Comparison of ENCODE assay signal across 8 cellular contexts in genomic region chr3:4426782-4427344, GRCh38. TPM values are rescaled to one million over a fixed set of nuclear protein-coding genes. Genes with fewer than 3 reads are reported as not detected.
DNase-seq lines count a peak whose midpoint lies in the region; FAIRE-seq and TF ChIP-seq lines count a peak whose summit lies in the region.
"Had no signal": no experiment of that assay in that cellular context is flagged by ENCODE, and none has a peak within 500 bp of the region (broad histone marks: within the 10 kb centered on the region; RNA-seq: fewer than 3 reads in every experiment).

No MANE protein-coding gene starts in this region.

- H3K27me3 Mint-ChIP-seq in activated CD4-positive, alpha-beta T cell treated with anti-CD3 and anti-CD28 coated beads, Interleukin-2, amount 10 ng/mL, durations not matched to agents 24 days and 14 days = no peaks in the 10 kb centered on the region

- TF ChIP-seq CTCF in NB4 (IDR thresholded peaks at IDR 0.05; ENCODE audit: low read depth, low read length) (no peak), spleen (IDR thresholded peaks at IDR 0.05 in 8 of 11, conservative IDR thresholded peaks at IDR 0.05 in 3 of 11) (no peak)

- no peak for DNase-seq in GM18507 (ENCODE audit: extremely low spot score, insufficient read length, low read depth)
- DNase-seq in HAP-1 (ENCODE audit: low spot score in 2 of 2) = peak; percentile 42 to 51
- DNase-seq in NB4 (ENCODE audit: low read depth) = peak; percentile 86
- peak; percentile 81 for DNase-seq in fibroblast of the conjunctiva (ENCODE audit: low read depth)
- DNase-seq in activated CD4-positive, alpha-beta T cell treated with anti-CD3 and anti-CD28 coated beads, Interleukin-2, amount 10 ng/mL, durations not matched to agents 24 days and 14 days = no peak
- no peak for DNase-seq in T-helper 2 cell
- no peak for DNase-seq in spleen
- DNase-seq: right lobe of liver had no signal

- peak; percentile 65 for FAIRE-seq in GM18507 (lab: Jason Lieb, UNC)

- H3K36me3 ChIP-seq in HAP-1 (replicated peaks) = no peaks in the 10 kb centered on the region
- peaks cover 0 to 18% (median 0%) of the 10 kb centered on the region in 6 donors for H3K36me3 ChIP-seq in spleen
- H3K36me3 ChIP-seq: right lobe of liver had no signal

- H3K4me3 Mint-ChIP-seq in activated CD4-positive, alpha-beta T cell treated with anti-CD3 and anti-CD28 coated beads, Interleukin-2, amount 10 ng/mL, durations not matched to agents 24 days and 14 days = no peak overlapping the region

- H3K9me3 ChIP-seq in HAP-1 (no peaks in the 10 kb centered on the region), spleen (peaks cover 0 to 9% (median 6%) of the 10 kb centered on the region in 8 donors)
- H3K9me3 ChIP-seq: right lobe of liver had no signal

- peaks cover 11% of the 10 kb centered on the region for H3K9me3 Mint-ChIP-seq in activated CD4-positive, alpha-beta T cell treated with anti-CD3 and anti-CD28 coated beads, Interleukin-2, amount 10 ng/mL, durations not matched to agents 24 days and 14 days

- WGBS in spleen, 5 donors = 71 to 78% (median 72%) methylated on average over 4 of the region's 4 CpGs

- H3K4me3 ChIP-seq in HAP-1 (no peak overlapping the region), NB4 (ENCODE audit: low read depth, low read length) (no peak overlapping the region), spleen (no peak overlapping the region)
- H3K4me3 ChIP-seq: right lobe of liver had no signal

- no peaks in the 10 kb centered on the region for H3K4me1 ChIP-seq in HAP-1
- peaks cover 0 to 13% (median 3%) of the 10 kb centered on the region in 6 donors for H3K4me1 ChIP-seq in spleen
- H3K4me1 ChIP-seq: right lobe of liver had no signal

- H3K36me3 Mint-ChIP-seq in activated CD4-positive, alpha-beta T cell treated with anti-CD3 and anti-CD28 coated beads, Interleukin-2, amount 10 ng/mL, durations not matched to agents 24 days and 14 days (ENCODE audit: low read depth) = peaks cover 5% of the 10 kb centered on the region

- peaks cover 17% of the 10 kb centered on the region for H3K4me1 Mint-ChIP-seq in activated CD4-positive, alpha-beta T cell treated with anti-CD3 and anti-CD28 coated beads, Interleukin-2, amount 10 ng/mL, durations not matched to agents 24 days and 14 days

- intact Hi-C loops in activated CD4-positive, alpha-beta T cell treated with anti-CD3 and anti-CD28 coated beads, Interleukin-2, amount 10 ng/mL, durations not matched to agents 24 days and 14 days (cut with micrococcal nuclease) = loop anchor here (1.0 kb wide), 1 partner anchor 66 kb away; the partner anchor contains the start of gene ITPR1
- intact Hi-C loops in spleen (cut with DNase I; ENCODE audit: low total_unique reads) = no loop called here

- TF ChIP-seq POLR2A in NB4 (IDR thresholded peaks at IDR 0.05; ENCODE audit: extremely low read depth, insufficient read length) (no peak), spleen (IDR thresholded peaks at IDR 0.05) (no peak)

- no peak overlapping the region for H3K27ac ChIP-seq in spleen
- H3K27ac ChIP-seq: right lobe of liver had no signal

- in situ Hi-C loops in HAP-1 (cut with MboI; ENCODE audit: low sequenced_read_pairs) = no loop called here

- H3K27ac Mint-ChIP-seq in activated CD4-positive, alpha-beta T cell treated with anti-CD3 and anti-CD28 coated beads, Interleukin-2, amount 10 ng/mL, durations not matched to agents 24 days and 14 days = no peak overlapping the region

- no peaks in the 10 kb centered on the region for H3K27me3 ChIP-seq in HAP-1 (ENCODE audit: low read depth)
- no peaks in the 10 kb centered on the region for H3K27me3 ChIP-seq in spleen (replicated peaks in 1 of 7)
- H3K27me3 ChIP-seq: right lobe of liver had no signal

RNA-seq across cellular contexts. Expression of gene SUMF1, which starts 40.2 kb away (rescaled TPM):
- 6.7 and 7.4 TPM in 2 replicates for total RNA-seq in activated CD4-positive, alpha-beta T cell treated with anti-CD3 and anti-CD28 coated beads, Interleukin-2, amount 10 ng/mL, durations not matched to agents 24 days and 14 days
- 10 to 100 TPM; 23.6 to 53.0 (median 38.8) TPM for total RNA-seq in spleen
- polyA plus RNA-seq in spleen = 10 to 100 TPM in 2 of 3 donors, 1 to 10 TPM in 1; 6.3 to 13.1 (median 12.1) TPM

Comparison
In these comparisons a context has a peak if more than half of its experiments do, and no peak if none do; other contexts are left out.
1. DNase-seq: peak in HAP-1 (2 of 2), NB4 (single experiment) and fibroblast of the conjunctiva (single experiment); none in GM18507 (single experiment), activated CD4-positive, alpha-beta T cell treated with anti-CD3 and anti-CD28 coated beads, Interleukin-2, amount 10 ng/mL, durations not matched to agents 24 days and 14 days (single experiment), T-helper 2 cell (0 of 5) and spleen (single experiment).